13 cellular contexts compared by ENCODE assay signal in the genomic region with DNA sequence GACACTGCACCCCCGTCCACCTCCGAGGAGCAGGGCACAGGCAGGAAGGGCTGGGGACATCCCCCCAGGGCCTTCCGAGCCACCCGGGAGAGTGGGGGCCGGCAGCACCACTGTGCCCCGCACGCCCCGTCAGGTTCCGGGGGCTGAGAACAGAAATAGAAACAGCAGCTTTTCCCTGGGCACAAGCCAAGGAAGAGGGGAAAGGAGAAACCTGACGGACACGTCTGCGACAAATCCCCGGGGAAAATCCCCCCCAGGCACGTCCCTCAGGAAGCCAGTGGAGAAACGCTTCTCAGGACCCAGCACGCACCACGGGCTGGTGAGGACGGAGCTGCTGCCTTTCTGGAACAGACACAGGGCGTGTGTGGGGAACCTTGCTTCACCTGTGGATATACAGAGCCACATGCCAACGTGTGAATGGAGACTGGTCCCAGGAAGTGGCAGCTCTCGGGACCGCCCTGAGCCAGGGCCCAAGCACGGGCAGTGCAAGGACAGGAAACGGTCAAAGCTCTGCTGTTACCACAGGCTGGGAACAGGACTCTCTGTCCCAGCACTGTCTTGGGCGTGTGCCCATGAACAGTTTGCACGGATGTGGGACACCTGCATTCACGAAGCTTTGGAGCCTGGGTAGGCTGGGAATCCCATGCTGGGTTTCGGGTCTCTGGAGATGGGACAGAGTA. TPM values are rescaled to one million over a fixed set of nuclear protein-coding genes. Genes with fewer than 3 reads are reported as not detected.
DNase-seq lines count a peak whose midpoint lies in the region; ATAC-seq, FAIRE-seq and TF ChIP-seq lines count a peak whose summit lies in the region.
"Had no signal": no experiment of that assay in that cellular context is flagged by ENCODE, and none has a peak within 500 bp of the region (broad histone marks: within the 10 kb centered on the region; RNA-seq: fewer than 3 reads in every experiment).

No MANE protein-coding gene starts in this region.

- peak overlapping the region; percentile 96 for H3K4me3 Mint-ChIP-seq in stimulated activated effector memory CD8-positive, alpha-beta T cell treated with anti-CD3 and anti-CD28 coated beads, Interleukin-12 subunit alpha, Interleukin-12 subunit beta, amount 100 ng/mL, for 72 hours

- H3K9ac ChIP-seq in GM23248, result peak overlapping the region; percentile 88; the same call in 1 of the 2 replicates
- peak overlapping the region in 1 of 2 donors; percentile 19 for H3K9ac ChIP-seq in kidney (ENCODE audit: low read length in 2 of 2)

- ATAC-seq in stimulated activated effector memory CD8-positive, alpha-beta T cell treated with anti-CD3 and anti-CD28 coated beads, Interleukin-12 subunit alpha, Interleukin-12 subunit beta, amount 100 ng/mL, for 72 hours, result no peak
- no peak for ATAC-seq in HG02571 (IDR thresholded peaks at IDR 0.05; ENCODE audit: unreplicated experiment)

- H3K4me1 Mint-ChIP-seq in stimulated activated effector memory CD8-positive, alpha-beta T cell treated with anti-CD3 and anti-CD28 coated beads, Interleukin-12 subunit alpha, Interleukin-12 subunit beta, amount 100 ng/mL, for 72 hours, result peaks cover 38% of the 10 kb centered on the region

- no peak overlapping the region for H3K4me3 ChIP-seq in GM23248
- peak overlapping the region; percentile 68 to 80 for H3K4me3 ChIP-seq in ascending aorta
- peak overlapping the region; percentile 35 to 36 for H3K4me3 ChIP-seq in kidney (ENCODE audit: low read length in 2 of 2)

- peaks cover 14% of the 10 kb centered on the region for H3F3A ChIP-seq in GM23248 (ENCODE audit: insufficient read depth)

- H3K4me1 ChIP-seq in GM23248 (ENCODE audit: insufficient read depth) (peaks cover 39% of the 10 kb centered on the region), ascending aorta (peaks cover 17 to 48% of the 10 kb centered on the region in 2 donors), kidney (ENCODE audit: control insufficient read depth in 1 of 2, insufficient read depth in 1 of 2, low read depth in 1 of 2, low read length in 2 of 2) (peaks cover 0 to 22% of the 10 kb centered on the region in 2 donors)

- TF ChIP-seq CTCF in ascending aorta (IDR thresholded peaks at IDR 0.05) (no peak), kidney (IDR thresholded peaks at IDR 0.05; ENCODE audit: borderline replicate concordance, extremely low read depth, insufficient read depth) (no peak)

- in situ Hi-C loops in GM23248 (cut with MboI), result no loop called here

- H4K20me1 ChIP-seq in GM23248 (ENCODE audit: insufficient read depth), result no peaks in the 10 kb centered on the region; the same call in 1 of the 2 replicates

- H3K79me2 ChIP-seq in GM23248 (ENCODE audit: insufficient read depth), result peaks cover 34% of the 10 kb centered on the region

- H3K36me3 Mint-ChIP-seq in stimulated activated effector memory CD8-positive, alpha-beta T cell treated with anti-CD3 and anti-CD28 coated beads, Interleukin-12 subunit alpha, Interleukin-12 subunit beta, amount 100 ng/mL, for 72 hours, result peaks cover 23% of the 10 kb centered on the region

- intact Hi-C loops in ascending aorta (cut with DNase I), result loop anchor here (2.0 to 5.0 kb wide), 3 partner anchors 23 to 80 kb away; a partner anchor contains a TSS
- intact Hi-C loops in kidney (cut with DNase I), result no loop called here

- no peak for FAIRE-seq in kidney (lab: Jason Lieb, UNC)
- FAIRE-seq: G401.6 had no signal

- H3K27ac Mint-ChIP-seq in stimulated activated effector memory CD8-positive, alpha-beta T cell treated with anti-CD3 and anti-CD28 coated beads, Interleukin-12 subunit alpha, Interleukin-12 subunit beta, amount 100 ng/mL, for 72 hours, result no peak overlapping the region

- H3K4me2 ChIP-seq in GM23248 (ENCODE audit: unreplicated experiment), result no peak overlapping the region

- H3K27me3 ChIP-seq in GM23248 (replicated peaks; ENCODE audit: insufficient read depth), result no peaks in the 10 kb centered on the region
- no peaks in the 10 kb centered on the region for H3K27me3 ChIP-seq in ascending aorta

- H3K9me3 ChIP-seq in GM23248 (ENCODE audit: low read depth) (no peaks in the 10 kb centered on the region), ascending aorta (no peaks in the 10 kb centered on the region), kidney (ENCODE audit: control insufficient read depth in 1 of 2, low read length in 2 of 2) (no peaks in the 10 kb centered on the region)

- DNase-seq in GM23248 (peak; percentile 58), ascending aorta (ENCODE audit: low spot score in 2 of 2) (peak in 1 of 2 donors; percentile 86), kidney (peak; percentile 90), NCI-H1694 treated with DMSO at 0.1 percent for 48 hours (lab: John Stamatoyannopoulos, UW) (no peak), HK-2 (ENCODE audit: unreplicated experiment) (no peak), SHP77 (lab: John Stamatoyannopoulos, UW) (no peak)
- DNase-seq in stimulated activated effector memory CD8-positive, alpha-beta T cell treated with anti-CD3 and anti-CD28 coated beads, Interleukin-12 subunit alpha, Interleukin-12 subunit beta, amount 100 ng/mL, for 72 hours (ENCODE audit: low spot score in 2 of 2), result no peak
- DNase-seq: glutamatergic neuron, Karpas-422, NCI-H82, posterior cingulate gyrus had no signal

- H3K36me3 ChIP-seq in GM23248 (ENCODE audit: low read depth), result no peaks in the 10 kb centered on the region
- peaks cover 17 to 18% of the 10 kb centered on the region in 2 donors for H3K36me3 ChIP-seq in ascending aorta
- peaks cover 0 to 6% of the 10 kb centered on the region in 2 donors for H3K36me3 ChIP-seq in kidney (ENCODE audit: control insufficient read depth in 1 of 2, insufficient read depth in 2 of 2, low read length in 2 of 2)

- no peak overlapping the region for H2AFZ ChIP-seq in GM23248

- H3K27ac ChIP-seq in GM23248, result peak overlapping the region; percentile 78
- H3K27ac ChIP-seq in ascending aorta, result peak overlapping the region; percentile 90 to 98
- peak overlapping the region; percentile 70 to 78 for H3K27ac ChIP-seq in kidney (ENCODE audit: low read depth in 2 of 2, low read length in 2 of 2)

- no peaks in the 10 kb centered on the region for H3K9me2 ChIP-seq in GM23248 (ENCODE audit: insufficient read depth)

- 41 to 46% methylated on average over 24 to 28 of the region's 28 CpGs for WGBS in GM23248 (ENCODE audit: low coverage in 1 of 2, low lambda C conversion rate in 2 of 2, missing lambda C conversion rate in 2 of 2), 2 experiments

- no peaks in the 10 kb centered on the region for H3K9me3 Mint-ChIP-seq in stimulated activated effector memory CD8-positive, alpha-beta T cell treated with anti-CD3 and anti-CD28 coated beads, Interleukin-12 subunit alpha, Interleukin-12 subunit beta, amount 100 ng/mL, for 72 hours

RNA-seq across cellular contexts. Expression of a gene that starts 1.2 kb away (rescaled TPM):
- total RNA-seq in GM23248 (2014; rRNA removed; shearing (Covaris generic)), result 40.0 and 43.1 TPM in 2 replicates
- polyA plus RNA-seq in GM23248 (2016; fragmentation: Nextera tagmentation; extraction: Ambion mirVana) (26.0 and 28.6 TPM in 2 replicates), kidney (ENCODE audit: insufficient read depth, low read depth, low replicate concordance) (49.5 TPM)
- total RNA-seq in ascending aorta (145 TPM), kidney (40.9 TPM)

RNA-seq across cellular contexts. Expression of a gene that starts 39.1 kb away (rescaled TPM):
- total RNA-seq in GM23248 (2014; rRNA removed; shearing (Covaris generic)), result 24.7 and 29.3 TPM in 2 replicates
- polyA plus RNA-seq in GM23248 (2016; fragmentation: Nextera tagmentation; extraction: Ambion mirVana) (28.5 and 30.5 TPM in 2 replicates), kidney (ENCODE audit: insufficient read depth, low read depth, low replicate concordance) (27.7 TPM)
- total RNA-seq in ascending aorta (110 TPM), kidney (37.4 TPM)

RNA-seq across cellular contexts. Expression of a gene that starts 43.5 kb away (rescaled TPM):
- total RNA-seq in GM23248 (2014; rRNA removed; shearing (Covaris generic)), result not detected in 2 replicates
- polyA plus RNA-seq in GM23248 (2016; fragmentation: Nextera tagmentation; extraction: Ambion mirVana) (0.18 TPM in 1 of 2 replicates, not detected in the other), kidney (ENCODE audit: insufficient read depth, low read depth, low replicate concordance) (not detected)
- total RNA-seq in ascending aorta (not detected), kidney (not detected)

RNA-seq across cellular contexts. Expression of a gene that starts 57.4 kb away (rescaled TPM):
- 37.3 and 39.3 TPM in 2 replicates for total RNA-seq in GM23248 (2014; rRNA removed; shearing (Covaris generic))
- polyA plus RNA-seq in GM23248 (2016; fragmentation: Nextera tagmentation; extraction: Ambion mirVana) (31.7 and 33.6 TPM in 2 replicates), kidney (ENCODE audit: insufficient read depth, low read depth, low replicate concordance) (38.9 TPM)
- total RNA-seq in ascending aorta (108 TPM), kidney (92.5 TPM)

Comparison
In these comparisons a context has a peak if more than half of its experiments do, and no peak if none do; other contexts are left out.
1. DNase-seq: peak in GM23248 (single experiment) and kidney (single experiment); none in stimulated activated effector memory CD8-positive, alpha-beta T cell treated with anti-CD3 and anti-CD28 coated beads, Interleukin-12 subunit alpha, Interleukin-12 subunit beta, amount 100 ng/mL, for 72 hours (0 of 2), NCI-H1694 treated with DMSO at 0.1 percent for 48 hours (single experiment), HK-2 (single experiment) and SHP77 (0 of 2).
2. Peak in every context shown above with its lines, with median percentiles within 50 percentile points of each other: H3K27ac ChIP-seq.